Comparison of ENCODE assay signal across 1 cellular context in the genomic region with DNA sequence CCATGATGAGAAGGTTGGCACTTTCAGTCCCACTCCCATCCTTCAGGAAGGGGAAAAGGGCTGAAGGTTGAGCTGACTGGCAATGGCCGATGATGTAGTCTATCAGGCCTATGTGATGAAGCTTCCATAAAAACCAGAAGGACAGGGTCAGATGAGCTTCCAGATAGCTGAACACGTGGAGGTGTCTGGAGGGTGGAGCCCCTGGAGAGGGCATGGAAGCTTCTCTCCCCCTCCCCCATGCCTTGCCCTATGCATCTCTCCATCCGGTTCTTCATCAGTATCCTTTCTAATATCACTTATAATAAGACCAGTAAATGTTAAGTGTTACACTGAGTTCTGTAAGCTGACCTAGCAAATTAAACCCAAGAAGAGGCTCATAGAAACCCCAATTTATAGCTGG.
TF ChIP-seq lines count a peak whose summit lies in the region.

No MANE protein-coding gene starts in this region.

TF ChIP-seq in GM23338, 12 proteins besides CTCF, POLR2A, EP300 and RAD21 (continued from another document):
- TF ChIP-seq, protein P1, sequence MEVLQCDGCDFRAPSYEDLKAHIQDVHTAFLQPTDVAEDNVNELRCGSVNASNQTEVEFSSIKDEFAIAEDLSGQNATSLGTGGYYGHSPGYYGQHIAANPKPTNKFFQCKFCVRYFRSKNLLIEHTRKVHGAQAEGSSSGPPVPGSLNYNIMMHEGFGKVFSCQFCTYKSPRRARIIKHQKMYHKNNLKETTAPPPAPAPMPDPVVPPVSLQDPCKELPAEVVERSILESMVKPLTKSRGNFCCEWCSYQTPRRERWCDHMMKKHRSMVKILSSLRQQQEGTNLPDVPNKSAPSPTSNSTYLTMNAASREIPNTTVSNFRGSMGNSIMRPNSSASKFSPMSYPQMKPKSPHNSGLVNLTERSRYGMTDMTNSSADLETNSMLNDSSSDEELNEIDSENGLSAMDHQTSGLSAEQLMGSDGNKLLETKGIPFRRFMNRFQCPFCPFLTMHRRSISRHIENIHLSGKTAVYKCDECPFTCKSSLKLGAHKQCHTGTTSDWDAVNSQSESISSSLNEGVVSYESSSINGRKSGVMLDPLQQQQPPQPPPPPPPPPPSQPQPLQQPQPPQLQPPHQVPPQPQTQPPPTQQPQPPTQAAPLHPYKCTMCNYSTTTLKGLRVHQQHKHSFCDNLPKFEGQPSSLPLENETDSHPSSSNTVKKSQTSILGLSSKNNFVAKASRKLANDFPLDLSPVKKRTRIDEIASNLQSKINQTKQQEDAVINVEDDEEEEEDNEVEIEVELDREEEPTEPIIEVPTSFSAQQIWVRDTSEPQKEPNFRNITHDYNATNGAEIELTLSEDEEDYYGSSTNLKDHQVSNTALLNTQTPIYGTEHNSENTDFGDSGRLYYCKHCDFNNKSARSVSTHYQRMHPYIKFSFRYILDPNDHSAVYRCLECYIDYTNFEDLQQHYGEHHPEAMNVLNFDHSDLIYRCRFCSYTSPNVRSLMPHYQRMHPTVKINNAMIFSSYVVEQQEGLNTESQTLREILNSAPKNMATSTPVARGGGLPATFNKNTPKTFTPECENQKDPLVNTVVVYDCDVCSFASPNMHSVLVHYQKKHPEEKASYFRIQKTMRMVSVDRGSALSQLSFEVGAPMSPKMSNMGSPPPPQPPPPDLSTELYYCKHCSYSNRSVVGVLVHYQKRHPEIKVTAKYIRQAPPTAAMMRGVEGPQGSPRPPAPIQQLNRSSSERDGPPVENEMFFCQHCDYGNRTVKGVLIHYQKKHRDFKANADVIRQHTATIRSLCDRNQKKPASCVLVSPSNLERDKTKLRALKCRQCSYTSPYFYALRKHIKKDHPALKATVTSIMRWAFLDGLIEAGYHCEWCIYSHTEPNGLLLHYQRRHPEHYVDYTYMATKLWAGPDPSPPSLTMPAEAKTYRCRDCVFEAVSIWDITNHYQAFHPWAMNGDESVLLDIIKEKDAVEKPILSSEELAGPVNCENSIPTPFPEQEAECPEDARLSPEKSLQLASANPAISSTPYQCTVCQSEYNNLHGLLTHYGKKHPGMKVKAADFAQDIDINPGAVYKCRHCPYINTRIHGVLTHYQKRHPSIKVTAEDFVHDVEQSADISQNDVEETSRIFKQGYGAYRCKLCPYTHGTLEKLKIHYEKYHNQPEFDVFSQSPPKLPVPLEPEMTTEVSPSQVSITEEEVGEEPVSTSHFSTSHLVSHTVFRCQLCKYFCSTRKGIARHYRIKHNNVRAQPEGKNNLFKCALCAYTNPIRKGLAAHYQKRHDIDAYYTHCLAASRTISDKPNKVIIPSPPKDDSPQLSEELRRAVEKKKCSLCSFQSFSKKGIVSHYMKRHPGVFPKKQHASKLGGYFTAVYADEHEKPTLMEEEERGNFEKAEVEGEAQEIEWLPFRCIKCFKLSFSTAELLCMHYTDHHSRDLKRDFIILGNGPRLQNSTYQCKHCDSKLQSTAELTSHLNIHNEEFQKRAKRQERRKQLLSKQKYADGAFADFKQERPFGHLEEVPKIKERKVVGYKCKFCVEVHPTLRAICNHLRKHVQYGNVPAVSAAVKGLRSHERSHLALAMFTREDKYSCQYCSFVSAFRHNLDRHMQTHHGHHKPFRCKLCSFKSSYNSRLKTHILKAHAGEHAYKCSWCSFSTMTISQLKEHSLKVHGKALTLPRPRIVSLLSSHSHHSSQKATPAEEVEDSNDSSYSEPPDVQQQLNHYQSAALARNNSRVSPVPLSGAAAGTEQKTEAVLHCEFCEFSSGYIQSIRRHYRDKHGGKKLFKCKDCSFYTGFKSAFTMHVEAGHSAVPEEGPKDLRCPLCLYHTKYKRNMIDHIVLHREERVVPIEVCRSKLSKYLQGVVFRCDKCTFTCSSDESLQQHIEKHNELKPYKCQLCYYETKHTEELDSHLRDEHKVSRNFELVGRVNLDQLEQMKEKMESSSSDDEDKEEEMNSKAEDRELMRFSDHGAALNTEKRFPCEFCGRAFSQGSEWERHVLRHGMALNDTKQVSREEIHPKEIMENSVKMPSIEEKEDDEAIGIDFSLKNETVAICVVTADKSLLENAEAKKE (CRISPR knock-in tag; IDR thresholded peaks at IDR 0.05), result no peak
- TF ChIP-seq EZH2phosphoT487 (IDR thresholded peaks at IDR 0.05; ENCODE audit: unreplicated experiment) (no peak), POLR2AphosphoS5 (IDR thresholded peaks at IDR 0.05; ENCODE audit: low read depth) (no peak), EZH2 (IDR thresholded peaks at IDR 0.05; ENCODE audit: low read depth, unreplicated experiment) (no peak), STAT1 (IDR thresholded peaks at IDR 0.05; ENCODE audit: unreplicated experiment) (no peak)
- TF ChIP-seq, protein P2, sequence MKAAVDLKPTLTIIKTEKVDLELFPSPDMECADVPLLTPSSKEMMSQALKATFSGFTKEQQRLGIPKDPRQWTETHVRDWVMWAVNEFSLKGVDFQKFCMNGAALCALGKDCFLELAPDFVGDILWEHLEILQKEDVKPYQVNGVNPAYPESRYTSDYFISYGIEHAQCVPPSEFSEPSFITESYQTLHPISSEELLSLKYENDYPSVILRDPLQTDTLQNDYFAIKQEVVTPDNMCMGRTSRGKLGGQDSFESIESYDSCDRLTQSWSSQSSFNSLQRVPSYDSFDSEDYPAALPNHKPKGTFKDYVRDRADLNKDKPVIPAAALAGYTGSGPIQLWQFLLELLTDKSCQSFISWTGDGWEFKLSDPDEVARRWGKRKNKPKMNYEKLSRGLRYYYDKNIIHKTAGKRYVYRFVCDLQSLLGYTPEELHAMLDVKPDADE (IDR thresholded peaks at IDR 0.05), result no peak
TF ChIP-seq in GM23338: peak in this region for 0.
